ENCODE assay signal across 8 cellular contexts in genomic region chr14:102590667-102591099, GRCh38. TPM values are rescaled to one million over a fixed set of nuclear protein-coding genes. Genes with fewer than 3 reads are reported as not detected.
DNase-seq lines count a peak whose midpoint lies in the region; ATAC-seq and TF ChIP-seq lines count a peak whose summit lies in the region.

No MANE protein-coding gene starts in this region.

- no peak for DNase-seq in MG63
- DNase-seq in caudate nucleus (lab: John Stamatoyannopoulos, UW), result peak in 1 of 61 donors; percentile 3
- peak; percentile 30 for DNase-seq in lung (ENCODE audit: low spot score)
- no peak for DNase-seq in LoVo (ENCODE audit: low spot score)
- no peak for DNase-seq in NOMO-1 treated with DMSO at 0.1 percent for 48 hours (lab: John Stamatoyannopoulos, UW; ENCODE audit: unreplicated experiment)

- H3K27me3 ChIP-seq in MG63 (no peaks in the 10 kb centered on the region), lung (ENCODE audit: control insufficient read depth, insufficient read depth) (no peaks in the 10 kb centered on the region)

- peak overlapping the region; percentile 86 for H3K4me3 ChIP-seq in MG63
- no peak overlapping the region for H3K4me3 ChIP-seq in lung
- no peak overlapping the region for H3K4me3 ChIP-seq in urinary bladder (ENCODE audit: low read depth, low read length)

- no peak for TF ChIP-seq CTCF in lung (IDR thresholded peaks at IDR 0.05; ENCODE audit: control extremely low read depth, extremely low read depth)

- H3K27ac ChIP-seq in caudate nucleus (ENCODE audit: low read depth, low read length), result peak overlapping the region; percentile 95
- peak overlapping the region in 1 of 2 donors; percentile 46 for H3K27ac ChIP-seq in lung (ENCODE audit: low read depth in 1 of 2, low read length in 1 of 2)
- peak overlapping the region; percentile 52 for H3K27ac ChIP-seq in urinary bladder (ENCODE audit: low read depth)

- no peaks in the 10 kb centered on the region for H3K36me3 ChIP-seq in ES-I3 (ENCODE audit: insufficient read depth, low read length)
- H3K36me3 ChIP-seq in MG63, result peaks cover 2% of the 10 kb centered on the region; the same call in 1 of the 2 replicates
- H3K36me3 ChIP-seq in lung (ENCODE audit: control insufficient read depth in 2 of 2, insufficient read depth in 2 of 2, low read length in 2 of 2), result no peaks in the 10 kb centered on the region
- no peaks in the 10 kb centered on the region for H3K36me3 ChIP-seq in urinary bladder (ENCODE audit: insufficient read depth)

- WGBS in lung, 2 donors, result 58 to 74% methylated on average over 13 of the region's 13 CpGs
- WGBS in urinary bladder, result 47% methylated on average over 13 of the region's 13 CpGs

- H3K9ac ChIP-seq in ES-I3 (ENCODE audit: low read depth, low read length), result peak overlapping the region; percentile 88

- H3K4me1 ChIP-seq in ES-I3 (ENCODE audit: insufficient read depth, low read length), result peaks cover 29% of the 10 kb centered on the region
- H3K4me1 ChIP-seq in lung (ENCODE audit: control insufficient read depth in 2 of 2, insufficient read depth in 2 of 2, low read length in 2 of 2), result peaks cover 0 to 2% of the 10 kb centered on the region in 2 donors
- H3K4me1 ChIP-seq in urinary bladder (ENCODE audit: insufficient read depth), result no peaks in the 10 kb centered on the region

- ATAC-seq in lung (ENCODE audit: insufficient read depth, low FRiP score), result no peak
- ATAC-seq in HG03097 (IDR thresholded peaks at IDR 0.05; ENCODE audit: low FRiP score, unreplicated experiment), result no peak

- no peaks in the 10 kb centered on the region for H3K9me3 ChIP-seq in ES-I3 (ENCODE audit: control insufficient read depth, insufficient read depth, low read length)
- no peaks in the 10 kb centered on the region for H3K9me3 ChIP-seq in MG63
- no peaks in the 10 kb centered on the region for H3K9me3 ChIP-seq in lung (ENCODE audit: control insufficient read depth in 2 of 2, insufficient read depth in 1 of 2, low read length in 1 of 2)

RNA-seq across cellular contexts. Expression of gene RCOR1, which starts 1.8 kb away (rescaled TPM):
- total RNA-seq in MG63 (2014; rRNA removed; shearing (Covaris generic); ENCODE audit: low replicate concordance), result 7.1 and 12.0 TPM in 2 replicates
- total RNA-seq in lung, result 10 to 100 TPM; 31.6 to 63.9 TPM
- 10 to 100 TPM in 1 of 2 donors, 1 to 10 TPM in 1; 7.9 to 13.3 TPM for polyA plus RNA-seq in lung
- total RNA-seq in urinary bladder, result 32.8 TPM
- polyA plus RNA-seq in urinary bladder, result 12.6 TPM
